In genomic region chr1:1407101-1407956, GRCh38 we compare ENCODE assay signal across 8 cellular contexts. TPM values are rescaled to one million over a fixed set of nuclear protein-coding genes. Genes with fewer than 3 reads are reported as not detected.
DNase-seq lines count a peak whose midpoint lies in the region; ATAC-seq and TF ChIP-seq lines count a peak whose summit lies in the region.

MRPL20 (minus strand) TSS chr1:1407293; CDS start chr1:1407217, 76 bp downstream.

- ATAC-seq in HG02623 (IDR thresholded peaks at IDR 0.05; ENCODE audit: unreplicated experiment) (peak; percentile 84), thoracic aorta (ENCODE audit: insufficient number of reproducible peaks, low FRiP score, low read depth) (peak; percentile 72)
- peak; percentile 97 to 98 for ATAC-seq in activated naive CD4-positive, alpha-beta T cell treated with anti-CD3 and anti-CD28 coated beads, Interleukin-2, amount 50 U/mL, for 72 hours

- H3K27me3 Mint-ChIP-seq in glutamatergic neuron (ENCODE audit: unreplicated experiment) (peaks cover 12% of the 10 kb centered on the region), osteocyte (ENCODE audit: unreplicated experiment) (no peaks in the 10 kb centered on the region)

- no peaks in the 10 kb centered on the region for H3K9me3 Mint-ChIP-seq in activated naive CD4-positive, alpha-beta T cell treated with anti-CD3 and anti-CD28 coated beads, Interleukin-2, amount 50 U/mL, for 72 hours
- peaks cover 15% of the 10 kb centered on the region for H3K9me3 Mint-ChIP-seq in glutamatergic neuron (ENCODE audit: unreplicated experiment)
- peaks cover 3% of the 10 kb centered on the region for H3K9me3 Mint-ChIP-seq in osteocyte (ENCODE audit: unreplicated experiment)

- H3K27me3 ChIP-seq in thoracic aorta (replicated peaks; ENCODE audit: insufficient read depth), result no peaks in the 10 kb centered on the region

- peak within 1 kb of the TSS; percentile 100 for H3K4me3 ChIP-seq in thoracic aorta

- peak within 1 kb of the TSS; percentile 82 to 84 for H3K27ac ChIP-seq in thoracic aorta

- peaks cover 27% of the 10 kb centered on the region for H3K36me3 ChIP-seq in thoracic aorta

- TF ChIP-seq CTCF in glutamatergic neuron (IDR thresholded peaks at IDR 0.05; ENCODE audit: partially characterized antibody, unreplicated experiment) (no peak), osteocyte (IDR thresholded peaks at IDR 0.05) (peak; percentile 8), thoracic aorta (IDR thresholded peaks at IDR 0.05) (no peak)

- peaks cover 13 to 35% of the 10 kb centered on the region in 2 donors for H3K36me3 Mint-ChIP-seq in activated naive CD4-positive, alpha-beta T cell treated with anti-CD3 and anti-CD28 coated beads, Interleukin-2, amount 50 U/mL, for 72 hours
- H3K36me3 Mint-ChIP-seq in glutamatergic neuron (ENCODE audit: unreplicated experiment), result peaks cover 4% of the 10 kb centered on the region
- H3K36me3 Mint-ChIP-seq in osteocyte (ENCODE audit: unreplicated experiment), result peaks cover 14% of the 10 kb centered on the region

- peak; percentile 91 for DNase-seq in NCI-H1105 (lab: John Stamatoyannopoulos, UW)
- DNase-seq in SKM-1 (lab: John Stamatoyannopoulos, UW; ENCODE audit: unreplicated experiment), result peak; percentile 61
- peak; percentile 94 to 97 for DNase-seq in activated naive CD4-positive, alpha-beta T cell treated with anti-CD3 and anti-CD28 coated beads, Interleukin-2, amount 50 U/mL, for 72 hours (ENCODE audit: low spot score in 2 of 2)
- peak; percentile 94 for DNase-seq in glutamatergic neuron
- peak; percentile 94 for DNase-seq in osteocyte (ENCODE audit: extremely low spot score, unreplicated experiment)
- DNase-seq in thoracic aorta (ENCODE audit: low spot score), result peak; percentile 79

- peak; percentile 92 for TF ChIP-seq POLR2A in GM10847 (IDR thresholded peaks at IDR 0.05; ENCODE audit: extremely low read depth, insufficient read length)

- peaks cover 15 to 36% of the 10 kb centered on the region in 2 donors for H3K4me1 ChIP-seq in thoracic aorta (ENCODE audit: control insufficient read depth in 1 of 2, low read depth in 2 of 2)

- H3K9me3 ChIP-seq in thoracic aorta, result no peaks in the 10 kb centered on the region

- peaks cover 18% of the 10 kb centered on the region for H3K4me1 Mint-ChIP-seq in glutamatergic neuron (ENCODE audit: low read depth, unreplicated experiment)
- H3K4me1 Mint-ChIP-seq in osteocyte (ENCODE audit: unreplicated experiment), result peaks cover 24% of the 10 kb centered on the region

- H3K4me3 Mint-ChIP-seq in glutamatergic neuron (ENCODE audit: unreplicated experiment) (peak within 1 kb of the TSS; percentile 90), osteocyte (ENCODE audit: unreplicated experiment) (peak within 1 kb of the TSS; percentile 86)

- peak within 1 kb of the TSS; percentile 94 to 98 for H3K27ac Mint-ChIP-seq in activated naive CD4-positive, alpha-beta T cell treated with anti-CD3 and anti-CD28 coated beads, Interleukin-2, amount 50 U/mL, for 72 hours
- H3K27ac Mint-ChIP-seq in glutamatergic neuron (ENCODE audit: unreplicated experiment), result peak within 1 kb of the TSS; percentile 72
- H3K27ac Mint-ChIP-seq in osteocyte (ENCODE audit: unreplicated experiment), result peak within 1 kb of the TSS; percentile 83

RNA-seq across cellular contexts. Expression of gene MRPL20, which starts in this region (rescaled TPM):
- total RNA-seq in activated naive CD4-positive, alpha-beta T cell treated with anti-CD3 and anti-CD28 coated beads, Interleukin-2, amount 50 U/mL, for 72 hours, result 100 to 1,000 TPM in 1 of 2 donors, 10 to 100 TPM in 1; 82.9 to 115 TPM
- total RNA-seq in glutamatergic neuron (ENCODE audit: unreplicated experiment) (98.6 TPM), osteocyte (82.1 and 86.9 TPM in 2 replicates), thoracic aorta (100 to 1,000 TPM in 1 of 2 donors, 10 to 100 TPM in 1; 96.9 to 121 TPM)

Comparison
In these comparisons a context has a peak if more than half of its experiments do, and no peak if none do; other contexts are left out.
1. Peak in every context shown above with its lines: DNase-seq, ATAC-seq, H3K4me3 ChIP-seq and H3K27ac ChIP-seq.